1 cellular context compared by ENCODE assay signal in genomic region chr15:59127255-59127654, GRCh38. TPM values are rescaled to one million over a fixed set of nuclear protein-coding genes. Genes with fewer than 3 reads are reported as not detected.
"Had no signal": no experiment of that assay in that cellular context is flagged by ENCODE, and none has a peak within 500 bp of the region (broad histone marks: within the 10 kb centered on the region; RNA-seq: fewer than 3 reads in every experiment).

No MANE protein-coding gene starts in this region.

RNA-seq across cellular contexts. Expression of gene CCNB2, which starts 22.3 kb away (rescaled TPM):
- polyA plus RNA-seq: naive thymus-derived CD4-positive, alpha-beta T cell had no signal
